10 cellular contexts compared by ENCODE assay signal in genomic region chr7:79497728-79498127, GRCh38.
"Had no signal": no experiment of that assay in that cellular context is flagged by ENCODE, and none has a peak within 500 bp of the region (broad histone marks: within the 10 kb centered on the region; RNA-seq: fewer than 3 reads in every experiment).

No MANE protein-coding gene starts in this region.

- H3K4me2 ChIP-seq: GM23338 had no signal

- DNase-seq: GM23248, GOT3, H7, H9, HCEC 1CT, HFFc6 had no signal

- H3K9ac ChIP-seq: GM23248 had no signal

- H3K4me1 ChIP-seq: HAP-1 had no signal

- H3K36me3 ChIP-seq: HAP-1 had no signal

- H3K9me3 ChIP-seq: HAP-1 had no signal

- FAIRE-seq: H1, H54 had no signal

- H2AFZ ChIP-seq: GM23248, GM23338 had no signal

- H3K4me3 ChIP-seq: GM23248, GM23338, HAP-1 had no signal

- H3K27ac Mint-ChIP-seq: GM23338, H9, HFFc6 had no signal

- H3K4me1 Mint-ChIP-seq: GM23338, H9 had no signal

- H3K27ac ChIP-seq: GM23248 had no signal

- H3K9me3 Mint-ChIP-seq: GM23338, H9, HFFc6 had no signal

- H3K4me3 Mint-ChIP-seq: GM23338, H9, HFFc6 had no signal
